ENCODE assay signal across 8 cellular contexts in the genomic region with DNA sequence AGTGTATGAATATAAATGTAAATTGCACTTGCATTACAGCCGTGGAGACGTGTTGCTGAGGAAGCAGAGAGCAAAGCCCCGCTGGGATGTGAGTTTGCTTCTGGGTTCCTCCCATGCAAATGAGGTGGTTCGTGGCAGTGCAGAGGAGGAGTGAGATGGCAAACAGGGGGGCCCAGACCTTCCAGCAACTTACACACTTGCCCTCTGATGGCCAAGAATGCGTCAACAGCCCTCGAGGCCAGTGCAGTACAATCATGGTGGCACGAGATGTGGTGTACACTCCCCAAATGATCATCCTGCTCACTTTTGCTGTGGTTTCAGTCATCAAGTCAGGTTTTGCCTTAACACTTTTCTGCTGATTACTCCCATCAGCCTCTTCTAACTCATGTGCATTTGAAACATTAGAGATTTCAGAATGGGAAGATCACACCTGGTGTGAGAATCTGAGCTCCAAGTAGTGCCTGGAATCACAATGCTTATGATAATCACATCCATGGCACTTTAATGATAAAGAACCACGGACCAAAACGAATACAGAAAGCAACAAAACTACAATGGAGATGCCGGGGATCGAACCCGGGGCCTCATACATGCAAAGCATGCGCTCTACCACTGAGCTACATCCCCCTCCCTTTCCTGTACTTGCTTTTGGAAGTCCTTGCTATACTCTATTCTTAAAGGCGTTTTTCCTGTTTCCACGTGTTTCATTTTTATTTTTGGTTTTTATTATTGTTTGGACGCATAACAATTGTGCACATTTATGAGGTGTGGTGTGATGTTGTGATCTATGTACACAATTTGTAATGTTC. TPM values are rescaled to one million over a fixed set of nuclear protein-coding genes. Genes with fewer than 3 reads are reported as not detected.
DNase-seq lines count a peak whose midpoint lies in the region; ATAC-seq and TF ChIP-seq lines count a peak whose summit lies in the region.

No MANE protein-coding gene starts in this region.

- H3K9me3 Mint-ChIP-seq in CD8-positive, alpha-beta T cell: no peaks in the 10 kb centered on the region

- no peak overlapping the region for H3K56ac ChIP-seq in IMR-90 (ENCODE audit: extremely low read depth, insufficient read depth, low read length)

- H3K4me2 ChIP-seq in IMR-90 (ENCODE audit: low read depth, low read length) (peak overlapping the region; percentile 83), parathyroid adenoma (ENCODE audit: low read length) (peak overlapping the region; percentile 45)

- intact Hi-C loops in CD8-positive, alpha-beta T cell (cut with DNase I, micrococcal nuclease): loop anchor here in 1 of 2 experiments (10.0 kb wide), 1 partner anchor 457 kb away; no protein-coding TSS in a partner anchor
- intact Hi-C loops in IMR-90 (cut with micrococcal nuclease): no loop called here

- peak overlapping the region; percentile 47 for H3K14ac ChIP-seq in IMR-90 (replicated peaks; ENCODE audit: low read depth, low read length)

- peak overlapping the region; percentile 23; the same call in 1 of the 2 replicates for H4K5ac ChIP-seq in IMR-90 (ENCODE audit: low read depth, low read length)

- peak overlapping the region; percentile 9 for H2AK9ac ChIP-seq in IMR-90 (replicated peaks; ENCODE audit: low read depth, low read length, poor library complexity)

- no peaks in the 10 kb centered on the region for H3K27me3 ChIP-seq in CD8-positive, alpha-beta T cell (ENCODE audit: insufficient read depth, low read length)
- H3K27me3 ChIP-seq in IMR-90 (ENCODE audit: control insufficient read depth, insufficient read depth, low read length) (no peaks in the 10 kb centered on the region), parathyroid adenoma (ENCODE audit: control insufficient read depth, insufficient read depth, low read length) (no peaks in the 10 kb centered on the region)

- H4K8ac ChIP-seq in IMR-90 (ENCODE audit: low read depth in 2 of 2, low read length in 2 of 2): peak overlapping the region in 1 of 2 experiments; percentile 41; a peak in 1 of 4 replicates

- H2AK5ac ChIP-seq in IMR-90 (ENCODE audit: low read depth, low read length): peak overlapping the region; percentile 84; the same call in 1 of the 2 replicates

- peak overlapping the region; percentile 46 for H3K23ac ChIP-seq in IMR-90 (ENCODE audit: low read depth, low read length)

- no peak overlapping the region; the same call in 1 of the 2 replicates for H2BK120ac ChIP-seq in IMR-90 (ENCODE audit: low read depth, low read length)

- ATAC-seq in CD8-positive, alpha-beta T cell: peak; percentile 25
- ATAC-seq in GM21447 (IDR thresholded peaks at IDR 0.05; ENCODE audit: unreplicated experiment) (peak; percentile 47), IMR-90 (ENCODE audit: low read depth) (peak; percentile 30)

- H2BK5ac ChIP-seq in IMR-90 (ENCODE audit: low read depth, low read length, poor library complexity, severe bottlenecking): peak overlapping the region; percentile 73

- peaks cover 47% of the 10 kb centered on the region for H3K4me1 ChIP-seq in CD8-positive, alpha-beta T cell (ENCODE audit: insufficient read depth, low read length)
- peaks cover 14% of the 10 kb centered on the region for H3K4me1 ChIP-seq in IMR-90 (ENCODE audit: control insufficient read depth, insufficient read depth, low read length)
- peaks cover 25% of the 10 kb centered on the region for H3K4me1 ChIP-seq in parathyroid adenoma

- TF ChIP-seq POLR2A in IMR-90 (IDR thresholded peaks at IDR 0.05; ENCODE audit: low read depth, low read length): no peak

- no peaks in the 10 kb centered on the region for H4K20me1 ChIP-seq in IMR-90 (ENCODE audit: insufficient read depth, low read length)

- H3K79me2 ChIP-seq in parathyroid adenoma: no peaks in the 10 kb centered on the region

- H3K4me1 Mint-ChIP-seq in CD8-positive, alpha-beta T cell (ENCODE audit: low read depth): peaks cover 61% of the 10 kb centered on the region

- dilution Hi-C loops in IMR-90 (cut with HindIII; ENCODE audit: low sequenced_read_pairs, unreplicated experiment): no loop called here

- H3K27ac Mint-ChIP-seq in CD8-positive, alpha-beta T cell: peak overlapping the region; percentile 93

- no peak for TF ChIP-seq CTCF in CD8-positive, alpha-beta T cell (IDR thresholded peaks at IDR 0.05)
- TF ChIP-seq CTCF in IMR-90 (conservative IDR thresholded peaks at IDR 0.05; ENCODE audit: low read depth, low read length) (no peak), fibroblast of the aortic adventitia (IDR thresholded peaks at IDR 0.05; ENCODE audit: insufficient read depth, low read length) (no peak), parathyroid adenoma (IDR thresholded peaks at IDR 0.05) (no peak)

- 57% methylated on average over 6 of the region's 16 CpGs; no CpG with 5 or more reads in 1 of the 2 experiments for WGBS in IMR-90 (ENCODE audit: extremely low coverage in 2 of 2, insufficient read length in 1 of 2), 2 experiments

- peak in 6 of 7 experiments; percentile 40 to 79 (median 61) for DNase-seq in CD8-positive, alpha-beta T cell
- DNase-seq in IMR-90: peak; percentile 66
- peak; percentile 60 for DNase-seq in activated T-cell treated with anti-CD3 and anti-CD28 coated beads for 4 hours
- peak; percentile 82 for DNase-seq in fibroblast of the aortic adventitia (ENCODE audit: low read depth)
- DNase-seq in SIG-M5 (lab: John Stamatoyannopoulos, UW): no peak
- no peak for DNase-seq in SW 1271 (lab: John Stamatoyannopoulos, UW)

- in situ Hi-C loops in IMR-90 (cut with MboI; ENCODE audit: low sequenced_read_pairs): no loop called here

- H3K18ac ChIP-seq in IMR-90 (ENCODE audit: low read depth, low read length): peak overlapping the region; percentile 53

- H3K4me3 Mint-ChIP-seq in CD8-positive, alpha-beta T cell: peak overlapping the region; percentile 77

- H3K79me1 ChIP-seq in IMR-90 (ENCODE audit: low read depth in 1 of 2, low read length in 2 of 2): peaks cover 0 to 23% of the 10 kb centered on the region in 2 experiments; a peak in 2 of 4 replicates

- peaks cover 14% of the 10 kb centered on the region for H3K9me1 ChIP-seq in IMR-90 (ENCODE audit: insufficient read depth, low read length)

- H3K4ac ChIP-seq in IMR-90 (ENCODE audit: low read depth, low read length): peak overlapping the region; percentile 26

- H2AFZ ChIP-seq in IMR-90 (replicated peaks; ENCODE audit: low read length, poor library complexity) (peak overlapping the region; percentile 76), parathyroid adenoma (peak overlapping the region; percentile 38)

- no peak for TF ChIP-seq RAD21 in IMR-90 (IDR thresholded peaks at IDR 0.05; ENCODE audit: low read length)

- peak overlapping the region; percentile 35; the same call in 1 of the 2 replicates for H4K91ac ChIP-seq in IMR-90 (ENCODE audit: insufficient read depth, low read depth, low read length)

- peak overlapping the region; percentile 36 for H3K27ac ChIP-seq in CD8-positive, alpha-beta T cell (ENCODE audit: low read depth, low read length)
- H3K27ac ChIP-seq in IMR-90 (ENCODE audit: insufficient read depth, low read length) (peak overlapping the region; percentile 23; the same call in 1 of the 2 replicates), parathyroid adenoma (peak overlapping the region; percentile 48)

- CTCF ChIA-PET in CD8-positive, alpha-beta T cell (lab: Charles Lee): interaction anchor here (0.6 to 17.5 kb wide), 5 partner anchors 12 to 33 kb away, joined by 3 to 323 read pairs (median 4); no protein-coding TSS in a partner anchor
- CTCF ChIA-PET in IMR-90 (lab: Yijun Ruan, JAX): interaction anchor here (0.6 to 1.3 kb wide), 3 partner anchors 15 to 146 kb away, joined by 3 to 4 read pairs (median 3); no protein-coding TSS in a partner anchor

- H2BK20ac ChIP-seq in IMR-90 (ENCODE audit: low read depth, low read length): no peak overlapping the region

- H3K36me3 Mint-ChIP-seq in CD8-positive, alpha-beta T cell: no peaks in the 10 kb centered on the region

- no peaks in the 10 kb centered on the region for H3K27me3 Mint-ChIP-seq in CD8-positive, alpha-beta T cell (ENCODE audit: low read depth)

- H3K9ac ChIP-seq in IMR-90 (ENCODE audit: low read depth, low read length) (peak overlapping the region; percentile 51; the same call in 1 of the 2 replicates), parathyroid adenoma (no peak overlapping the region)

- POLR2A ChIA-PET in CD8-positive, alpha-beta T cell (lab: Charles Lee): interaction anchor here (1.1 to 12.3 kb wide), 4 partner anchors 5 to 17 kb away, joined by 3 to 312 read pairs (median 56); partner anchors contain the start of gene UBC
- POLR2A ChIA-PET in IMR-90 (lab: Charles Lee; ENCODE audit: unreplicated experiment): no interaction called here

- H2BK15ac ChIP-seq in IMR-90 (ENCODE audit: low read depth, low read length): peak overlapping the region; percentile 8; the same call in 1 of the 3 replicates

- peak overlapping the region; percentile 36 for H3K4me3 ChIP-seq in CD8-positive, alpha-beta T cell (ENCODE audit: low read depth, low read length)
- peak overlapping the region; percentile 36; the same call in 1 of the 2 replicates for H3K4me3 ChIP-seq in IMR-90 (ENCODE audit: insufficient read depth, low read depth, low read length)
- peak overlapping the region; percentile 39 for H3K4me3 ChIP-seq in fibroblast of the aortic adventitia (ENCODE audit: low read depth, low read length)
- peak overlapping the region; percentile 31 for H3K4me3 ChIP-seq in parathyroid adenoma (ENCODE audit: low read depth, low read length)

- H3K9me3 ChIP-seq in CD8-positive, alpha-beta T cell (ENCODE audit: low read length): no peaks in the 10 kb centered on the region
- H3K9me3 ChIP-seq in IMR-90 (ENCODE audit: control insufficient read depth, insufficient read depth, low read length) (no peaks in the 10 kb centered on the region), parathyroid adenoma (ENCODE audit: control insufficient read depth, low read length) (no peaks in the 10 kb centered on the region)

- BruUV-seq in IMR-90 (replicated peaks; lab: Mats Ljungman, UMichigan): no TSS peak

- H3K36me3 ChIP-seq in CD8-positive, alpha-beta T cell (ENCODE audit: insufficient read depth, low read length): no peaks in the 10 kb centered on the region
- H3K36me3 ChIP-seq in IMR-90 (ENCODE audit: control insufficient read depth, insufficient read depth, low read length) (no peaks in the 10 kb centered on the region), parathyroid adenoma (ENCODE audit: control insufficient read depth, insufficient read depth, low read length) (no peaks in the 10 kb centered on the region)

RNA-seq across cellular contexts. Expression of gene UBC, which starts 7.0 kb away (rescaled TPM):
- total RNA-seq in CD8-positive, alpha-beta T cell: 1,000 to 10,000 TPM; 1,771 to 1,786 TPM
- total RNA-seq in IMR-90 (2012; rRNA removed): 2,742 and 4,320 TPM in 2 replicates
- 2,042 and 2,259 TPM in 2 replicates for polyA plus RNA-seq in IMR-90 (2012; rRNA removed)
- 1,014 and 1,274 TPM in 2 replicates for polyA plus RNA-seq in IMR-90 (2012; cell fraction: cytosol; rRNA removed)
- 915 and 1,106 TPM in 2 replicates for polyA plus RNA-seq in IMR-90 (2012; cell fraction: nucleus; rRNA removed; ENCODE audit: low replicate concordance)
- 501 and 1,400 TPM in 2 replicates for total RNA-seq in fibroblast of the aortic adventitia (ENCODE audit: low replicate concordance)

RNA-seq across cellular contexts. Expression of gene SCARB1, which starts 57.7 kb away (rescaled TPM):
- total RNA-seq in CD8-positive, alpha-beta T cell: 1 to 10 TPM; 3.0 to 3.2 TPM
- total RNA-seq in IMR-90 (2012; rRNA removed) (3.0 and 3.6 TPM in 2 replicates), fibroblast of the aortic adventitia (ENCODE audit: low replicate concordance) (3.4 and 11.3 TPM in 2 replicates)
- 24.8 and 27.0 TPM in 2 replicates for polyA plus RNA-seq in IMR-90 (2012; rRNA removed)
- 20.5 and 47.8 TPM in 2 replicates for polyA plus RNA-seq in IMR-90 (2012; cell fraction: cytosol; rRNA removed)
- polyA plus RNA-seq in IMR-90 (2012; cell fraction: nucleus; rRNA removed; ENCODE audit: low replicate concordance): 36.2 and 109 TPM in 2 replicates

Comparison
In these comparisons a context has a peak if more than half of its experiments do, and no peak if none do; other contexts are left out.
1. DNase-seq: peak in CD8-positive, alpha-beta T cell (6 of 7), IMR-90 (single experiment), activated T-cell treated with anti-CD3 and anti-CD28 coated beads for 4 hours (single experiment) and fibroblast of the aortic adventitia (single experiment); none in SIG-M5 (single experiment) and SW 1271 (0 of 2).
2. Peak in every context shown above with its lines, with median percentiles within 50 percentile points of each other: ATAC-seq, H3K27ac ChIP-seq and H3K4me3 ChIP-seq.